In the genomic region with DNA sequence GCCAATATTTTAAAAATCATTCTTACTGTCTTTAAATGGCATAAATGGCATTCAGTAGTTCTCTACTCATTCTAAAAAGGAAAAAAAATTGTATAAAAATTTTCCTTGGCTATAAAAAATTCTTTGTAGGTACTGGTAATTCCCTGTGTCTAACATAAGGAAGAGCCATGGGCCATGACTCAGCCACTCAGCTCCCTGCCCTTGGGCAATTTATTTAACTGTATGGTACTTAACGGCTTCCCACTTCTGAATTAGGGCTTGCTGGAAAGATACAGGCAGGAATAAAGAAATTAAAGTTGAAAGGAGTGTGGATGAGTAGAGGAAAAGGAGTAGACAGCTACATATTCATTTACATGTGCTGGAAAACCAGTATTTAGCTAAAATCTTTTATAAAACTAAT, we compare ENCODE assay signal across 17 cellular contexts. TPM values are rescaled to one million over a fixed set of nuclear protein-coding genes. Genes with fewer than 3 reads are reported as not detected.
DNase-seq lines count a peak whose midpoint lies in the region; ATAC-seq and TF ChIP-seq lines count a peak whose summit lies in the region.
"Had no signal": no experiment of that assay in that cellular context is flagged by ENCODE, and none has a peak within 500 bp of the region (broad histone marks: within the 10 kb centered on the region; RNA-seq: fewer than 3 reads in every experiment).

No MANE protein-coding gene starts in this region.

- H3K4ac ChIP-seq in IMR-90 (ENCODE audit: low read depth, low read length), result no peak overlapping the region

- CTCF ChIA-PET in IMR-90 (lab: Yijun Ruan, JAX), result no interaction called here
- CTCF ChIA-PET in OCI-LY7 (lab: Charles Lee; ENCODE audit: unreplicated experiment), result no interaction called here

- BruUV-seq in IMR-90 (replicated peaks; lab: Mats Ljungman, UMichigan) (no TSS peak), OCI-LY7 (replicated peaks; lab: Mats Ljungman, UMichigan) (no TSS peak)

- TF ChIP-seq RAD21 in IMR-90 (IDR thresholded peaks at IDR 0.05; ENCODE audit: low read length), result no peak

- no peaks in the 10 kb centered on the region for H3K4me1 ChIP-seq in IMR-90 (ENCODE audit: control insufficient read depth, insufficient read depth, low read length)
- H3K4me1 ChIP-seq in lung (ENCODE audit: control insufficient read depth in 2 of 2, insufficient read depth in 2 of 2, low read length in 2 of 2), result no peaks in the 10 kb centered on the region
- peaks cover 5% of the 10 kb centered on the region for H3K4me1 ChIP-seq in OCI-LY7 (ENCODE audit: insufficient read depth, low read length, poor library complexity, severe bottlenecking)
- H3K4me1 ChIP-seq: colonic mucosa had no signal

- POLR2A ChIA-PET in IMR-90 (lab: Charles Lee; ENCODE audit: unreplicated experiment) (no interaction called here), OCI-LY7 (lab: Charles Lee) (no interaction called here)

- no peak overlapping the region for H3K18ac ChIP-seq in IMR-90 (ENCODE audit: low read depth, low read length)

- intact Hi-C loops in IMR-90 (cut with micrococcal nuclease) (no loop called here), OCI-LY7 (cut with micrococcal nuclease; ENCODE audit: unreplicated experiment) (no loop called here)

- H3K36me3 ChIP-seq in IMR-90 (ENCODE audit: control insufficient read depth, insufficient read depth, low read length) (0 out of 2 replicates have a peak, but pooled peaks cover 1% of the 10 kb centered on the region), brain microvascular endothelial cell (replicated peaks) (no peaks in the 10 kb centered on the region), lung (ENCODE audit: control insufficient read depth in 2 of 2, insufficient read depth in 2 of 2, low read length in 2 of 2) (peaks cover 0 to under 1% of the 10 kb centered on the region in 2 donors), OCI-LY7 (ENCODE audit: insufficient read depth, low read length) (peaks cover 22% of the 10 kb centered on the region; the same call in 1 of the 2 replicates)
- H3K36me3 ChIP-seq: colonic mucosa had no signal

- H2BK15ac ChIP-seq in IMR-90 (ENCODE audit: low read depth, low read length), result no peak overlapping the region

- no peaks in the 10 kb centered on the region for H3K79me2 ChIP-seq in OCI-LY7 (ENCODE audit: insufficient read depth, low read depth, low read length)

- peak; percentile 44 for DNase-seq in DMS53 (lab: John Stamatoyannopoulos, UW)
- peak; percentile 35 for DNase-seq in IMR-90
- DNase-seq in brain microvascular endothelial cell, result peak; percentile 6
- peak; percentile 56 for DNase-seq in lung (ENCODE audit: low spot score)
- no peak for DNase-seq in SHP77 treated with DMSO at 0.1 percent for 48 hours (lab: John Stamatoyannopoulos, UW)
- no peak for DNase-seq in OCI-LY7 (ENCODE audit: low spot score)
- DNase-seq: CD4-positive, alpha-beta T cell; colonic mucosa; GF-D8; NCI-H1092 treated with DMSO at 0.1 percent for 48 hours; NCI-H345; stimulated activated CD4-positive, alpha-beta T cell treated with anti-CD3 and anti-CD28 coated beads, Interleukin-1b, Interleukin-23, amount 100 ng/mL, for 48 hours had no signal

- dilution Hi-C loops in IMR-90 (cut with HindIII; ENCODE audit: low sequenced_read_pairs, unreplicated experiment), result no loop called here

- no peak overlapping the region for H3K23ac ChIP-seq in IMR-90 (ENCODE audit: low read depth, low read length)

- no peak overlapping the region for H3K27ac ChIP-seq in IMR-90 (ENCODE audit: insufficient read depth, low read length)
- H3K27ac ChIP-seq in brain microvascular endothelial cell, result no peak overlapping the region
- H3K27ac ChIP-seq in lung (ENCODE audit: low read depth in 1 of 2, low read length in 1 of 2), result no peak overlapping the region
- no peak overlapping the region for H3K27ac ChIP-seq in OCI-LY7 (ENCODE audit: low read depth, low read length, poor library complexity, severe bottlenecking)
- H3K27ac ChIP-seq: colonic mucosa, thoracic aorta had no signal

- in situ Hi-C loops in IMR-90 (cut with MboI; ENCODE audit: low sequenced_read_pairs) (no loop called here), brain microvascular endothelial cell (cut with HindIII; ENCODE audit: low pct_ligation_motif_present, low sequenced_read_pairs) (no loop called here)

- no peaks in the 10 kb centered on the region for H3K9me2 ChIP-seq in OCI-LY7 (ENCODE audit: insufficient read depth, low read length)

- H2AFZ ChIP-seq in IMR-90 (replicated peaks; ENCODE audit: low read length, poor library complexity) (no peak overlapping the region), OCI-LY7 (ENCODE audit: low read length) (no peak overlapping the region)

- no peak overlapping the region for H4K5ac ChIP-seq in IMR-90 (ENCODE audit: low read depth, low read length)

- H3K4me2 ChIP-seq in IMR-90 (ENCODE audit: low read depth, low read length) (no peak overlapping the region), OCI-LY7 (ENCODE audit: low read length) (no peak overlapping the region)

- H2AK9ac ChIP-seq in IMR-90 (replicated peaks; ENCODE audit: low read depth, low read length, poor library complexity), result no peak overlapping the region

- H3K9me3 ChIP-seq in IMR-90 (ENCODE audit: control insufficient read depth, insufficient read depth, low read length) (peaks cover 2% of the 10 kb centered on the region; the same call in 1 of the 2 replicates), lung (ENCODE audit: control insufficient read depth in 2 of 2, insufficient read depth in 1 of 2, low read length in 1 of 2) (peaks cover 0 to 3% of the 10 kb centered on the region in 2 donors), OCI-LY7 (ENCODE audit: low read length) (peaks cover 7% of the 10 kb centered on the region)
- H3K9me3 ChIP-seq: colonic mucosa had no signal

- H2BK20ac ChIP-seq in IMR-90 (ENCODE audit: low read depth, low read length), result no peak overlapping the region

- no peak for TF ChIP-seq POLR2A in IMR-90 (IDR thresholded peaks at IDR 0.05; ENCODE audit: low read depth, low read length)

- H4K8ac ChIP-seq in IMR-90 (ENCODE audit: low read depth in 2 of 2, low read length in 2 of 2), result no peak overlapping the region

- H3K9me1 ChIP-seq in IMR-90 (ENCODE audit: insufficient read depth, low read length), result no peaks in the 10 kb centered on the region

- H2BK120ac ChIP-seq in IMR-90 (ENCODE audit: low read depth, low read length), result no peak overlapping the region

- peaks cover 0 to 5% of the 10 kb centered on the region in 2 experiments; a peak in 1 of 4 replicates for H3K79me1 ChIP-seq in IMR-90 (ENCODE audit: low read depth in 1 of 2, low read length in 2 of 2)

- ATAC-seq in IMR-90 (ENCODE audit: low read depth) (peak; percentile 35; the same call in 1 of the 2 replicates), lung (ENCODE audit: insufficient read depth, low FRiP score) (peak; percentile 37), GM18858 (IDR thresholded peaks at IDR 0.05; ENCODE audit: unreplicated experiment) (no peak), GM21737 (IDR thresholded peaks at IDR 0.05; ENCODE audit: unreplicated experiment) (no peak)
- ATAC-seq: HepG2; natural killer cell treated with Interleukin-12 subunit alpha and Interleukin-12 subunit beta and Interleukin-15 and Interleukin-18, amount 100 ng/mL, for 72 hours had no signal

- TF ChIP-seq CTCF in IMR-90 (conservative IDR thresholded peaks at IDR 0.05; ENCODE audit: low read depth, low read length) (no peak), brain microvascular endothelial cell (IDR thresholded peaks at IDR 0.05; ENCODE audit: low read depth, low read length, missing control alignments) (no peak), lung (IDR thresholded peaks at IDR 0.05; ENCODE audit: control extremely low read depth, extremely low read depth) (no peak), OCI-LY7 (conservative IDR thresholded peaks at IDR 0.05; ENCODE audit: low read length) (no peak)

- WGBS in IMR-90 (ENCODE audit: extremely low coverage in 2 of 2, insufficient read length in 1 of 2), 2 experiments, result no CpG with 5 or more reads among the region's 1 CpG
- 51 to 56% methylated on average over 1 of the region's 1 CpG for WGBS in lung, 2 donors

- no peak overlapping the region for H4K91ac ChIP-seq in IMR-90 (ENCODE audit: insufficient read depth, low read depth, low read length)

- H4K20me1 ChIP-seq in IMR-90 (ENCODE audit: insufficient read depth, low read length) (no peaks in the 10 kb centered on the region), OCI-LY7 (ENCODE audit: insufficient read depth, low read length) (no peaks in the 10 kb centered on the region)

- H3K27me3 ChIP-seq in IMR-90 (ENCODE audit: control insufficient read depth, insufficient read depth, low read length) (no peaks in the 10 kb centered on the region), brain microvascular endothelial cell (replicated peaks) (no peaks in the 10 kb centered on the region), lung (ENCODE audit: control insufficient read depth, insufficient read depth) (no peaks in the 10 kb centered on the region)
- H3K27me3 ChIP-seq: colonic mucosa had no signal

- no peak overlapping the region for H3K14ac ChIP-seq in IMR-90 (replicated peaks; ENCODE audit: low read depth, low read length)

- no peak overlapping the region for H3K56ac ChIP-seq in IMR-90 (ENCODE audit: extremely low read depth, insufficient read depth, low read length)

- H3K9ac ChIP-seq in IMR-90 (ENCODE audit: low read depth, low read length), result no peak overlapping the region

- H2BK5ac ChIP-seq in IMR-90 (ENCODE audit: low read depth, low read length, poor library complexity, severe bottlenecking), result no peak overlapping the region

- no peak overlapping the region for H2AK5ac ChIP-seq in IMR-90 (ENCODE audit: low read depth, low read length)

- H3K4me3 ChIP-seq in IMR-90 (ENCODE audit: insufficient read depth, low read depth, low read length), result no peak overlapping the region
- no peak overlapping the region for H3K4me3 ChIP-seq in brain microvascular endothelial cell (ENCODE audit: low read depth, low read length)
- no peak overlapping the region for H3K4me3 ChIP-seq in lung
- H3K4me3 ChIP-seq in OCI-LY7 (ENCODE audit: low read depth, low read length, poor library complexity, severe bottlenecking), result no peak overlapping the region
- H3K4me3 ChIP-seq: colonic mucosa, thoracic aorta had no signal

TF ChIP-seq in IMR-90, 13 proteins besides CTCF, POLR2A, EP300 and RAD21 (continues in another document):
- TF ChIP-seq SMC3 (IDR thresholded peaks at IDR 0.05; ENCODE audit: low read depth, low read length), result no peak

RNA-seq across cellular contexts. Expression of a gene that starts 30.6 kb away (rescaled TPM):
- total RNA-seq in IMR-90 (2012; rRNA removed) (4.3 and 4.7 TPM in 2 replicates), lung (10 to 100 TPM; 10.1 to 16.4 TPM), OCI-LY7 (2022) (12.7 and 14.3 TPM in 2 replicates)
- polyA plus RNA-seq in IMR-90 (2012; rRNA removed) (1.2 and 2.4 TPM in 2 replicates), lung (1 to 10 TPM; 4.3 to 4.5 TPM)
- polyA plus RNA-seq in IMR-90 (2012; cell fraction: cytosol; rRNA removed), result 0.22 and 0.30 TPM in 2 replicates
- polyA plus RNA-seq in IMR-90 (2012; cell fraction: nucleus; rRNA removed; ENCODE audit: low replicate concordance), result 0.90 and 7.6 TPM in 2 replicates
- total RNA-seq in OCI-LY7 (2014; rRNA removed; shearing (Covaris generic)), result 8.6 and 10.4 TPM in 2 replicates

RNA-seq across cellular contexts. Expression of a gene that starts 30.8 kb away (rescaled TPM):
- 31.4 and 36.7 TPM in 2 replicates for total RNA-seq in IMR-90 (2012; rRNA removed)
- 6.5 and 8.8 TPM in 2 replicates for polyA plus RNA-seq in IMR-90 (2012; rRNA removed)
- polyA plus RNA-seq in IMR-90 (2012; cell fraction: cytosol; rRNA removed), result 1.4 and 2.1 TPM in 2 replicates
- polyA plus RNA-seq in IMR-90 (2012; cell fraction: nucleus; rRNA removed; ENCODE audit: low replicate concordance), result 4.5 and 48.5 TPM in 2 replicates
- 10 to 100 TPM; 17.6 to 40.6 TPM for total RNA-seq in lung
- 10 to 100 TPM in 1 of 2 donors, 1 to 10 TPM in 1; 7.2 to 18.1 TPM for polyA plus RNA-seq in lung
- total RNA-seq in OCI-LY7 (2014; rRNA removed; shearing (Covaris generic)), result 15.1 and 15.9 TPM in 2 replicates
- total RNA-seq in OCI-LY7 (2022), result 19.8 and 26.7 TPM in 2 replicates

Comparison
In these comparisons a context has a peak if more than half of its experiments do, and no peak if none do; other contexts are left out.
1. DNase-seq: peak in DMS53 (single experiment), IMR-90 (single experiment), brain microvascular endothelial cell (single experiment) and lung (single experiment); none in SHP77 treated with DMSO at 0.1 percent for 48 hours (single experiment) and OCI-LY7 (single experiment).
2. ATAC-seq: peak in IMR-90 (single experiment) and lung (single experiment); none in GM18858 (single experiment) and GM21737 (single experiment).